ENCODE assay signal across 1 cellular context in genomic region chr6:88493717-88494116, GRCh38.
A peak's percentile ranks its signal among the peaks of the same experiment; 100 is the strongest.
TF ChIP-seq lines count a peak whose summit lies in the region.

No MANE protein-coding gene starts in this region.

TF ChIP-seq in GM12878, 131 proteins besides CTCF, POLR2A, EP300 and RAD21 (continued from another document and continues in another):
- TF ChIP-seq ZNF592 (IDR thresholded peaks at IDR 0.05) (no peak), SREBF1 (IDR thresholded peaks at IDR 0.05; ENCODE audit: low read length) (no peak), CHD2 (IDR thresholded peaks at IDR 0.05; ENCODE audit: borderline replicate concordance, low read depth, low read length) (peak; percentile 63; the same call in 1 of the 2 replicates), HDAC6 (IDR thresholded peaks at IDR 0.05; ENCODE audit: unreplicated experiment) (no peak), ZBED1 (IDR thresholded peaks at IDR 0.05; ENCODE audit: borderline replicate concordance) (peak; percentile 45; the same call in 1 of the 2 replicates), CEBPZ (IDR thresholded peaks at IDR 0.05; ENCODE audit: low read depth, low read length) (no peak), HCFC1 (IDR thresholded peaks at IDR 0.05; ENCODE audit: low read length) (no peak), BCLAF1 (IDR thresholded peaks at IDR 0.05) (no peak), RCOR1 (conservative IDR thresholded peaks at IDR 0.05; ENCODE audit: low read depth, low read length) (no peak), E4F1 (IDR thresholded peaks at IDR 0.05; ENCODE audit: borderline replicate concordance, partially characterized antibody) (no peak), EZH2 (IDR thresholded peaks at IDR 0.05; ENCODE audit: borderline replicate concordance, control insufficient read depth, low read depth, low read length) (no peak), SUZ12 (IDR thresholded peaks at IDR 0.05; ENCODE audit: unreplicated experiment) (no peak), CBX3 (IDR thresholded peaks at IDR 0.05; ENCODE audit: borderline replicate concordance, low read depth) (no peak), SP1 (IDR thresholded peaks at IDR 0.05; ENCODE audit: low read depth, low read length) (no peak), CHD4 (IDR thresholded peaks at IDR 0.05) (no peak), ZNF24 (IDR thresholded peaks at IDR 0.05) (peak; percentile 65), CREM (IDR thresholded peaks at IDR 0.05; ENCODE audit: low read depth) (peak; percentile 65), IRF4 (IDR thresholded peaks at IDR 0.05; ENCODE audit: low read depth, low read length) (no peak), SRF (IDR thresholded peaks at IDR 0.05; ENCODE audit: low read depth in 2 of 2, low read length in 2 of 2) (no peak), ZBTB11 (CRISPR knock-in tag; IDR thresholded peaks at IDR 0.05) (no peak), BRCA1 (IDR thresholded peaks at IDR 0.05; ENCODE audit: low read depth, low read length) (no peak), ZNF274 (IDR thresholded peaks at IDR 0.05; ENCODE audit: insufficient read depth, insufficient read length) (no peak), ATF7 (IDR thresholded peaks at IDR 0.05; ENCODE audit: low read depth) (peak; percentile 75), SMAD1 (IDR thresholded peaks at IDR 0.05; ENCODE audit: low read depth, partially characterized antibody) (peak; percentile 27), USF2 (IDR thresholded peaks at IDR 0.05; ENCODE audit: borderline replicate concordance, low read depth, low read length) (no peak), CHD1 (IDR thresholded peaks at IDR 0.05; ENCODE audit: low read depth, low read length) (no peak), PRDM15 (CRISPR knock-in tag; IDR thresholded peaks at IDR 0.05) (no peak), PAX5 (IDR thresholded peaks at IDR 0.05; ENCODE audit: borderline replicate concordance, low read depth, low read length) (no peak), SIX5 (IDR thresholded peaks at IDR 0.05; ENCODE audit: low read depth, low read length, severe bottlenecking) (no peak), IRF3 (IDR thresholded peaks at IDR 0.05) (no peak)
